8 cellular contexts compared by ENCODE assay signal in genomic region chr2:10444463-10444862, GRCh38. TPM values are rescaled to one million over a fixed set of nuclear protein-coding genes. Genes with fewer than 3 reads are reported as not detected.
DNase-seq lines count a peak whose midpoint lies in the region; ATAC-seq and TF ChIP-seq lines count a peak whose summit lies in the region.

No MANE protein-coding gene starts in this region.

- no peak for DNase-seq in CD4-positive, alpha-beta memory T cell
- DNase-seq in HT1080 (ENCODE audit: low read depth) (peak; percentile 57), NK-92 (lab: John Stamatoyannopoulos, UW; ENCODE audit: unreplicated experiment) (no peak), NOMO-1 (lab: John Stamatoyannopoulos, UW; ENCODE audit: unreplicated experiment in 2 of 2) (no peak)
- DNase-seq in activated T-cell treated with anti-CD3 and anti-CD28 coated beads, Interleukin-2, amount 50 U/mL, for 24 hours = no peak

- peaks cover 35 to 59% of the 10 kb centered on the region in 2 donors for H3K36me3 Mint-ChIP-seq in CD4-positive, alpha-beta memory T cell
- H3K36me3 Mint-ChIP-seq in activated T-cell treated with anti-CD3 and anti-CD28 coated beads, Interleukin-2, amount 50 U/mL, for 24 hours (ENCODE audit: low read depth) = peaks cover 82% of the 10 kb centered on the region
- peaks cover 51% of the 10 kb centered on the region for H3K36me3 Mint-ChIP-seq in nephron (ENCODE audit: low read depth)

- H3K9me3 Mint-ChIP-seq in CD4-positive, alpha-beta memory T cell = no peaks in the 10 kb centered on the region
- H3K9me3 Mint-ChIP-seq in activated T-cell treated with anti-CD3 and anti-CD28 coated beads, Interleukin-2, amount 50 U/mL, for 24 hours = no peaks in the 10 kb centered on the region
- no peaks in the 10 kb centered on the region for H3K9me3 Mint-ChIP-seq in nephron

- H3K27ac Mint-ChIP-seq in CD4-positive, alpha-beta memory T cell = peak overlapping the region in 4 of 7 donors; percentile 17 to 78 (median 46)
- H3K27ac Mint-ChIP-seq in activated T-cell treated with anti-CD3 and anti-CD28 coated beads, Interleukin-2, amount 50 U/mL, for 24 hours = peak overlapping the region; percentile 90
- H3K27ac Mint-ChIP-seq in nephron = peak overlapping the region in 1 of 3 experiments; percentile 26

- ATAC-seq in HG03442 (IDR thresholded peaks at IDR 0.05; ENCODE audit: unreplicated experiment) (no peak), HG02885 (IDR thresholded peaks at IDR 0.05; ENCODE audit: poor library complexity, unreplicated experiment) (no peak)

- no peaks in the 10 kb centered on the region for H3K27me3 Mint-ChIP-seq in CD4-positive, alpha-beta memory T cell
- no peaks in the 10 kb centered on the region for H3K27me3 Mint-ChIP-seq in activated T-cell treated with anti-CD3 and anti-CD28 coated beads, Interleukin-2, amount 50 U/mL, for 24 hours
- peaks cover 3% of the 10 kb centered on the region for H3K27me3 Mint-ChIP-seq in nephron (ENCODE audit: low read depth)

- intact Hi-C loops in CD4-positive, alpha-beta memory T cell (cut with micrococcal nuclease) = loop anchor here (10.0 kb wide), 4 partner anchors 130 to 710 kb away; partner anchors contain the start of genes PDIA6 and SLC66A3

- no peaks in the 10 kb centered on the region for H3K27me3 ChIP-seq in CD4-positive, alpha-beta memory T cell (ENCODE audit: insufficient read depth, low read length)

- H3K4me1 Mint-ChIP-seq in CD4-positive, alpha-beta memory T cell = peaks cover 16 to 39% (median 30%) of the 10 kb centered on the region in 4 donors
- H3K4me1 Mint-ChIP-seq in activated T-cell treated with anti-CD3 and anti-CD28 coated beads, Interleukin-2, amount 50 U/mL, for 24 hours (ENCODE audit: low read depth) = peaks cover 61% of the 10 kb centered on the region
- H3K4me1 Mint-ChIP-seq in nephron = peaks cover 11% of the 10 kb centered on the region

- peaks cover 36% of the 10 kb centered on the region for H3K4me1 ChIP-seq in CD4-positive, alpha-beta memory T cell (ENCODE audit: insufficient read depth, low read length)

- H3K27ac ChIP-seq in CD4-positive, alpha-beta memory T cell (ENCODE audit: low read depth, low read length) = no peak overlapping the region

- CTCF ChIA-PET in CD4-positive, alpha-beta memory T cell (lab: Charles Lee; ENCODE audit: partially characterized antibody) = interaction anchor here (1.4 to 6.0 kb wide), 3 partner anchors 7 to 66 kb away, joined by 3 to 53 read pairs (median 4); no protein-coding TSS in a partner anchor

- H3K4me3 Mint-ChIP-seq in CD4-positive, alpha-beta memory T cell = peak overlapping the region in 1 of 8 donors; percentile 12
- peak overlapping the region; percentile 95 for H3K4me3 Mint-ChIP-seq in activated T-cell treated with anti-CD3 and anti-CD28 coated beads, Interleukin-2, amount 50 U/mL, for 24 hours
- H3K4me3 Mint-ChIP-seq in nephron = peak overlapping the region in 2 of 3 experiments; percentile 6 to 34

- POLR2A ChIA-PET in CD4-positive, alpha-beta memory T cell (lab: Charles Lee; ENCODE audit: partially characterized antibody) = interaction anchor here (0.9 kb wide), 1 partner anchor 245 kb away, joined by 3 read pairs; the partner anchor contains the start of gene NOL10

- no peaks in the 10 kb centered on the region for H3K9me3 ChIP-seq in CD4-positive, alpha-beta memory T cell (ENCODE audit: control insufficient read depth in 1 of 2, low read length in 2 of 2)

- peaks cover 55% of the 10 kb centered on the region for H3K36me3 ChIP-seq in CD4-positive, alpha-beta memory T cell (ENCODE audit: insufficient read depth, low read length)

- no peak for TF ChIP-seq CTCF in nephron (IDR thresholded peaks at IDR 0.05; ENCODE audit: unreplicated experiment in 3 of 3)

- H3K4me3 ChIP-seq in CD4-positive, alpha-beta memory T cell (ENCODE audit: low read length in 2 of 2) = no peak overlapping the region

RNA-seq across cellular contexts. Expression of gene ODC1, which starts 3.7 kb away (rescaled TPM):
- 10 to 100 TPM; 32.5 to 35.4 TPM for total RNA-seq in CD4-positive, alpha-beta memory T cell
- 10 to 100 TPM; 54.3 to 63.5 TPM for polyA plus RNA-seq in CD4-positive, alpha-beta memory T cell
- total RNA-seq in HT1080 (2014; rRNA removed; shearing (Covaris generic)) = 582 and 583 TPM in 2 replicates
- polyA plus RNA-seq in HT1080 (2015; cell fraction: cytosol; rRNA removed) = 314 and 342 TPM in 2 replicates
- polyA plus RNA-seq in HT1080 (2015; cell fraction: nucleus; rRNA removed) = 137 and 186 TPM in 2 replicates

Comparison
In these comparisons a context has a peak if more than half of its experiments do, and no peak if none do; other contexts are left out.
1. RNA of gene ODC1, which starts 3.7 kb away (total RNA-seq): 582 to 583 TPM in HT1080; 32.5 to 35.4 TPM in CD4-positive, alpha-beta memory T cell; every median in the first group is over 10 times any median in the second.